17 cellular contexts compared by ENCODE assay signal in the genomic region with DNA sequence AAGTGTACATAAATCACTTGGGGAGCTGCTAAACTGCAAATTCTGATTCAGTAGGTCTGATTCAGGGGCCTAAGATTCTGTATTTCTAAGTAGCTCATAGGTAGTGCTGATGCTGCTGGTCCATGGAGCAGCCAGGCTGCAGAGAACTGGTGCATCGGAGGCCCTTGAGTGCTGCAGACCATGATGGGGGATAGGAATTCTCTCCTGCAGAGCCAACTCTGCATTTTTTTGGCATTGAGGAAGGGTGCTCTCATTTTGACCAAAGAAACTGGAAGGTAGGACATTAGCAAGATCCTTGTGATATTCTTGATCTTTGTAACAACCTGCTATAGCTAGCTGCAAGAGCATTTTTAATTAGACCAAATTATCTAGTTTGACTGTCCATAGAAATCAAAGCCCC. TPM values are rescaled to one million over a fixed set of nuclear protein-coding genes. Genes with fewer than 3 reads are reported as not detected.
DNase-seq lines count a peak whose midpoint lies in the region; ATAC-seq and FAIRE-seq lines count a peak whose summit lies in the region.
"Had no signal": no experiment of that assay in that cellular context is flagged by ENCODE, and none has a peak within 500 bp of the region (broad histone marks: within the 10 kb centered on the region; RNA-seq: fewer than 3 reads in every experiment).

No MANE protein-coding gene starts in this region.

- H3K36me3 ChIP-seq in mesenchymal stem cell (ENCODE audit: control insufficient read depth in 1 of 2, insufficient read depth in 2 of 2, low read depth in 1 of 2, low read length in 2 of 2) = peaks cover 14 to 17% of the 10 kb centered on the region in 2 experiments
- H3K36me3 ChIP-seq: neural progenitor cell, WERI-Rb-1 had no signal

- no peak overlapping the region for H3K18ac ChIP-seq in mesenchymal stem cell (ENCODE audit: low read depth in 1 of 2, low read length in 2 of 2)

- no peak overlapping the region for H4K8ac ChIP-seq in mesenchymal stem cell (ENCODE audit: low read length)

- peaks cover 37% of the 10 kb centered on the region for H3K4me1 Mint-ChIP-seq in activated naive CD4-positive, alpha-beta T cell treated with anti-CD3 and anti-CD28 coated beads for 36 hours (ENCODE audit: low read depth)
- H3K4me1 Mint-ChIP-seq in activated naive CD8-positive, alpha-beta T cell treated with anti-CD3 and anti-CD28 coated beads for 36 hours = peaks cover 20% of the 10 kb centered on the region
- H3K4me1 Mint-ChIP-seq in stimulated activated naive CD8-positive, alpha-beta T cell treated with anti-CD3 and anti-CD28 coated beads, Interleukin-15, amount 100 ng/mL, for 72 hours = peaks cover 47% of the 10 kb centered on the region

- no peak overlapping the region for H3K14ac ChIP-seq in mesenchymal stem cell (ENCODE audit: low read length in 2 of 2)

- H2BK5ac ChIP-seq in mesenchymal stem cell (ENCODE audit: low read depth, low read length, poor library complexity, severe bottlenecking) = peak overlapping the region; percentile 4

- no peaks in the 10 kb centered on the region for H3K9me3 ChIP-seq in mesenchymal stem cell (ENCODE audit: control insufficient read depth, low read length)

- peak overlapping the region in 1 of 2 experiments; percentile 77 for H3K23ac ChIP-seq in mesenchymal stem cell (ENCODE audit: low read length in 2 of 2)

- no peak overlapping the region for H2BK15ac ChIP-seq in mesenchymal stem cell (ENCODE audit: low read depth, poor library complexity, severe bottlenecking)

- peak overlapping the region; percentile 79 for H3K27ac Mint-ChIP-seq in activated naive CD4-positive, alpha-beta T cell treated with anti-CD3 and anti-CD28 coated beads for 36 hours
- H3K27ac Mint-ChIP-seq in activated naive CD4-positive, alpha-beta T cell treated with anti-CD3 and anti-CD28 coated beads, Interleukin-2, amount 50 U/mL, for 72 hours = peak overlapping the region in 1 of 2 donors; percentile 18
- H3K27ac Mint-ChIP-seq in activated naive CD8-positive, alpha-beta T cell treated with anti-CD3 and anti-CD28 coated beads for 36 hours = peak overlapping the region; percentile 44
- no peak overlapping the region for H3K27ac Mint-ChIP-seq in stimulated activated naive CD8-positive, alpha-beta T cell treated with anti-CD3 and anti-CD28 coated beads, Interleukin-15, amount 100 ng/mL, for 72 hours
- H3K27ac Mint-ChIP-seq: neural progenitor cell had no signal

- WGBS in mesenchymal stem cell = 68% methylated on average over 1 of the region's 1 CpG

- CTCF ChIA-PET in activated naive CD4-positive, alpha-beta T cell treated with anti-CD3 and anti-CD28 coated beads for 36 hours (lab: Charles Lee) = interaction anchor here (0.5 to 1.2 kb wide), 7 partner anchors 47 to 189 kb away, joined by 3 to 5 read pairs (median 4); a partner anchor contains a TSS

- H3K9me3 Mint-ChIP-seq in activated naive CD4-positive, alpha-beta T cell treated with anti-CD3 and anti-CD28 coated beads for 36 hours = no peaks in the 10 kb centered on the region
- no peaks in the 10 kb centered on the region for H3K9me3 Mint-ChIP-seq in activated naive CD4-positive, alpha-beta T cell treated with anti-CD3 and anti-CD28 coated beads, Interleukin-2, amount 50 U/mL, for 72 hours
- no peaks in the 10 kb centered on the region for H3K9me3 Mint-ChIP-seq in activated naive CD8-positive, alpha-beta T cell treated with anti-CD3 and anti-CD28 coated beads for 36 hours
- no peaks in the 10 kb centered on the region for H3K9me3 Mint-ChIP-seq in stimulated activated naive CD8-positive, alpha-beta T cell treated with anti-CD3 and anti-CD28 coated beads, Interleukin-15, amount 100 ng/mL, for 72 hours

- intact Hi-C loops in activated naive CD4-positive, alpha-beta T cell treated with anti-CD3 and anti-CD28 coated beads for 36 hours (cut with micrococcal nuclease) = loop anchor here (2.0 to 5.0 kb wide), 2 partner anchors 29 to 48 kb away; no protein-coding TSS in a partner anchor

- H3K27ac ChIP-seq in mesenchymal stem cell (ENCODE audit: low read length, poor library complexity, severe bottlenecking) = peak overlapping the region; percentile 56
- H3K27ac ChIP-seq: neural progenitor cell, WERI-Rb-1 had no signal

- no peak for ATAC-seq in activated naive CD4-positive, alpha-beta T cell treated with anti-CD3 and anti-CD28 coated beads, Interleukin-2, amount 50 U/mL, for 72 hours
- ATAC-seq in stimulated activated naive CD8-positive, alpha-beta T cell treated with anti-CD3 and anti-CD28 coated beads, Interleukin-15, amount 100 ng/mL, for 72 hours = no peak
- ATAC-seq in GM19035 (IDR thresholded peaks at IDR 0.05; ENCODE audit: unreplicated experiment) = no peak

- H3K79me1 ChIP-seq in mesenchymal stem cell (replicated peaks; ENCODE audit: low read length, poor library complexity, severe bottlenecking) = no peaks in the 10 kb centered on the region

- no peak overlapping the region for H2BK120ac ChIP-seq in mesenchymal stem cell (ENCODE audit: low read depth, low read length)

- peaks cover 9% of the 10 kb centered on the region for H3K4me1 ChIP-seq in mesenchymal stem cell (ENCODE audit: control insufficient read depth, insufficient read depth, low read depth, low read length)
- H3K4me1 ChIP-seq: neural progenitor cell had no signal

- no peak overlapping the region for H4K91ac ChIP-seq in mesenchymal stem cell (ENCODE audit: low read length)

- H3K4me3 Mint-ChIP-seq in activated naive CD4-positive, alpha-beta T cell treated with anti-CD3 and anti-CD28 coated beads for 36 hours = peak overlapping the region; percentile 10
- no peak overlapping the region for H3K4me3 Mint-ChIP-seq in activated naive CD8-positive, alpha-beta T cell treated with anti-CD3 and anti-CD28 coated beads for 36 hours
- H3K4me3 Mint-ChIP-seq in stimulated activated naive CD8-positive, alpha-beta T cell treated with anti-CD3 and anti-CD28 coated beads, Interleukin-15, amount 100 ng/mL, for 72 hours = peak overlapping the region; percentile 13 to 20

- no peak for DNase-seq in activated naive CD4-positive, alpha-beta T cell treated with anti-CD3 and anti-CD28 coated beads for 36 hours
- no peak for DNase-seq in activated naive CD4-positive, alpha-beta T cell treated with anti-CD3 and anti-CD28 coated beads, Interleukin-2, amount 50 U/mL, for 72 hours (ENCODE audit: low spot score in 2 of 2)
- no peak for DNase-seq in activated naive CD8-positive, alpha-beta T cell treated with anti-CD3 and anti-CD28 coated beads for 36 hours
- DNase-seq in mesenchymal stem cell (peak; percentile 48), RCC 7860 (ENCODE audit: low spot score) (no peak)
- DNase-seq in stimulated activated naive CD8-positive, alpha-beta T cell treated with anti-CD3 and anti-CD28 coated beads, Interleukin-15, amount 100 ng/mL, for 72 hours = no peak
- no peak for DNase-seq in stimulated activated CD4-positive, alpha-beta T cell treated with anti-CD3 and anti-CD28 coated beads, Interleukin-12 subunit alpha, Interleukin-12 subunit beta, amount 100 ng/mL, for 4 hours
- DNase-seq: activated CD8-positive, alpha-beta memory T cell treated with anti-CD3 and anti-CD28 coated beads, Interleukin-2, amount 50 U/mL, for 4 hours; caudate nucleus; DMS153; NCI-H2081 treated with DMSO at 0.1 percent for 48 hours; trophoblast cell; WERI-Rb-1 had no signal

- H3K4ac ChIP-seq in mesenchymal stem cell (ENCODE audit: low read depth in 1 of 2, low read length in 2 of 2) = peak overlapping the region in 1 of 2 experiments; percentile 33

- H3K4me3 ChIP-seq in mesenchymal stem cell (ENCODE audit: insufficient read depth in 1 of 2, low read depth in 1 of 2, low read length in 2 of 2) = peak overlapping the region in 1 of 2 experiments; percentile 97
- H3K4me3 ChIP-seq: neural progenitor cell had no signal

- H2BK12ac ChIP-seq in mesenchymal stem cell (ENCODE audit: low read length in 2 of 2) = peak overlapping the region in 1 of 2 experiments; percentile 57

- H3K9ac ChIP-seq in mesenchymal stem cell (ENCODE audit: low read length) = peak overlapping the region; percentile 100
- H3K9ac ChIP-seq: neural progenitor cell had no signal

- no peak overlapping the region for H2AK5ac ChIP-seq in mesenchymal stem cell (ENCODE audit: low read length, severe bottlenecking)

- H3K27me3 ChIP-seq in mesenchymal stem cell (ENCODE audit: control insufficient read depth in 1 of 2, insufficient read depth in 1 of 2, low read length in 2 of 2) = no peaks in the 10 kb centered on the region

- no peak for FAIRE-seq in RCC 7860 (lab: Jason Lieb, UNC)

- H3K27me3 Mint-ChIP-seq in activated naive CD4-positive, alpha-beta T cell treated with anti-CD3 and anti-CD28 coated beads for 36 hours (ENCODE audit: low read depth) = peaks cover 9% of the 10 kb centered on the region
- peaks cover 12% of the 10 kb centered on the region for H3K27me3 Mint-ChIP-seq in activated naive CD8-positive, alpha-beta T cell treated with anti-CD3 and anti-CD28 coated beads for 36 hours
- H3K27me3 Mint-ChIP-seq in stimulated activated naive CD8-positive, alpha-beta T cell treated with anti-CD3 and anti-CD28 coated beads, Interleukin-15, amount 100 ng/mL, for 72 hours = peaks cover 44% of the 10 kb centered on the region

- peaks cover 14% of the 10 kb centered on the region for H3K36me3 Mint-ChIP-seq in activated naive CD4-positive, alpha-beta T cell treated with anti-CD3 and anti-CD28 coated beads for 36 hours (ENCODE audit: low read depth)
- H3K36me3 Mint-ChIP-seq in activated naive CD4-positive, alpha-beta T cell treated with anti-CD3 and anti-CD28 coated beads, Interleukin-2, amount 50 U/mL, for 72 hours = peaks cover 13 to 33% of the 10 kb centered on the region in 2 donors
- H3K36me3 Mint-ChIP-seq in activated naive CD8-positive, alpha-beta T cell treated with anti-CD3 and anti-CD28 coated beads for 36 hours = peaks cover 10% of the 10 kb centered on the region
- H3K36me3 Mint-ChIP-seq: neural progenitor cell had no signal

- no peak overlapping the region for H3K4me2 ChIP-seq in mesenchymal stem cell (ENCODE audit: low read length, poor library complexity, severe bottlenecking)
- H3K4me2 ChIP-seq: neural progenitor cell had no signal

- H2AFZ ChIP-seq in mesenchymal stem cell (ENCODE audit: low read depth, low read length) = no peak overlapping the region
- H2AFZ ChIP-seq: neural progenitor cell had no signal

RNA-seq across cellular contexts. Expression of a gene that starts 4.7 kb away (rescaled TPM):
- total RNA-seq in activated naive CD4-positive, alpha-beta T cell treated with anti-CD3 and anti-CD28 coated beads for 36 hours = 10 to 100 TPM; 15.6 to 18.2 TPM
- 10 to 100 TPM in 1 of 2 donors, 1 to 10 TPM in 1; 3.2 to 21.7 TPM for total RNA-seq in activated naive CD4-positive, alpha-beta T cell treated with anti-CD3 and anti-CD28 coated beads, Interleukin-2, amount 50 U/mL, for 72 hours
- 1 to 10 TPM; 7.4 to 7.7 TPM for total RNA-seq in activated naive CD8-positive, alpha-beta T cell treated with anti-CD3 and anti-CD28 coated beads for 36 hours
- 51.3 TPM for polyA plus RNA-seq in mesenchymal stem cell (2013, experiment 1 of 2)
- 53.0 TPM for polyA plus RNA-seq in mesenchymal stem cell (2013, experiment 2 of 2)
- total RNA-seq: SK-MEL-5 had no signal

RNA-seq across cellular contexts. Expression of a gene that starts 9.4 kb away (rescaled TPM):
- not detected for total RNA-seq in activated naive CD4-positive, alpha-beta T cell treated with anti-CD3 and anti-CD28 coated beads for 36 hours
- not detected for total RNA-seq in activated naive CD4-positive, alpha-beta T cell treated with anti-CD3 and anti-CD28 coated beads, Interleukin-2, amount 50 U/mL, for 72 hours
- not detected for total RNA-seq in activated naive CD8-positive, alpha-beta T cell treated with anti-CD3 and anti-CD28 coated beads for 36 hours
- polyA plus RNA-seq in mesenchymal stem cell (2013, experiment 1 of 2) = not detected
- not detected for polyA plus RNA-seq in mesenchymal stem cell (2013, experiment 2 of 2)
- total RNA-seq: MCF 10A, SK-MEL-5 had no signal

RNA-seq across cellular contexts. Expression of a gene that starts 37.9 kb away (rescaled TPM):
- total RNA-seq in activated naive CD4-positive, alpha-beta T cell treated with anti-CD3 and anti-CD28 coated beads for 36 hours = 1 to 10 TPM; 2.3 to 2.5 TPM
- total RNA-seq in activated naive CD4-positive, alpha-beta T cell treated with anti-CD3 and anti-CD28 coated beads, Interleukin-2, amount 50 U/mL, for 72 hours = 1 to 10 TPM in 1 of 2 donors, under 1 TPM in 1; 0.89 to 3.0 TPM
- total RNA-seq in activated naive CD8-positive, alpha-beta T cell treated with anti-CD3 and anti-CD28 coated beads for 36 hours = 1 to 10 TPM; 1.3 to 1.9 TPM
- polyA plus RNA-seq in mesenchymal stem cell (2013, experiment 1 of 2) = 5.9 TPM
- 5.9 TPM for polyA plus RNA-seq in mesenchymal stem cell (2013, experiment 2 of 2)

RNA-seq across cellular contexts. Expression of a gene that starts 49.8 kb away (rescaled TPM):
- 1 to 10 TPM; 2.0 TPM for total RNA-seq in activated naive CD4-positive, alpha-beta T cell treated with anti-CD3 and anti-CD28 coated beads for 36 hours
- 1 to 10 TPM; 1.6 to 3.1 TPM for total RNA-seq in activated naive CD4-positive, alpha-beta T cell treated with anti-CD3 and anti-CD28 coated beads, Interleukin-2, amount 50 U/mL, for 72 hours
- 1 to 10 TPM; 1.4 to 2.0 TPM for total RNA-seq in activated naive CD8-positive, alpha-beta T cell treated with anti-CD3 and anti-CD28 coated beads for 36 hours
- polyA plus RNA-seq in mesenchymal stem cell (2013, experiment 1 of 2) = 39.4 TPM
- 35.7 TPM for polyA plus RNA-seq in mesenchymal stem cell (2013, experiment 2 of 2)

RNA-seq across cellular contexts. Expression of a gene that starts 53.4 kb away (rescaled TPM):
- not detected for total RNA-seq in activated naive CD4-positive, alpha-beta T cell treated with anti-CD3 and anti-CD28 coated beads for 36 hours
- not detected for total RNA-seq in activated naive CD4-positive, alpha-beta T cell treated with anti-CD3 and anti-CD28 coated beads, Interleukin-2, amount 50 U/mL, for 72 hours
- total RNA-seq in activated naive CD8-positive, alpha-beta T cell treated with anti-CD3 and anti-CD28 coated beads for 36 hours = not detected
- 15.0 TPM for polyA plus RNA-seq in mesenchymal stem cell (2013, experiment 1 of 2)
- 14.1 TPM for polyA plus RNA-seq in mesenchymal stem cell (2013, experiment 2 of 2)
- total RNA-seq: MCF 10A, SK-MEL-5 had no signal

Comparison
In these comparisons a context has a peak if more than half of its experiments do, and no peak if none do; other contexts are left out.
1. H3K27ac Mint-ChIP-seq: peak in activated naive CD4-positive, alpha-beta T cell treated with anti-CD3 and anti-CD28 coated beads for 36 hours (single experiment) and activated naive CD8-positive, alpha-beta T cell treated with anti-CD3 and anti-CD28 coated beads for 36 hours (single experiment); none in stimulated activated naive CD8-positive, alpha-beta T cell treated with anti-CD3 and anti-CD28 coated beads, Interleukin-15, amount 100 ng/mL, for 72 hours (0 of 2).